ENCODE assay signal across 9 cellular contexts in the genomic region with DNA sequence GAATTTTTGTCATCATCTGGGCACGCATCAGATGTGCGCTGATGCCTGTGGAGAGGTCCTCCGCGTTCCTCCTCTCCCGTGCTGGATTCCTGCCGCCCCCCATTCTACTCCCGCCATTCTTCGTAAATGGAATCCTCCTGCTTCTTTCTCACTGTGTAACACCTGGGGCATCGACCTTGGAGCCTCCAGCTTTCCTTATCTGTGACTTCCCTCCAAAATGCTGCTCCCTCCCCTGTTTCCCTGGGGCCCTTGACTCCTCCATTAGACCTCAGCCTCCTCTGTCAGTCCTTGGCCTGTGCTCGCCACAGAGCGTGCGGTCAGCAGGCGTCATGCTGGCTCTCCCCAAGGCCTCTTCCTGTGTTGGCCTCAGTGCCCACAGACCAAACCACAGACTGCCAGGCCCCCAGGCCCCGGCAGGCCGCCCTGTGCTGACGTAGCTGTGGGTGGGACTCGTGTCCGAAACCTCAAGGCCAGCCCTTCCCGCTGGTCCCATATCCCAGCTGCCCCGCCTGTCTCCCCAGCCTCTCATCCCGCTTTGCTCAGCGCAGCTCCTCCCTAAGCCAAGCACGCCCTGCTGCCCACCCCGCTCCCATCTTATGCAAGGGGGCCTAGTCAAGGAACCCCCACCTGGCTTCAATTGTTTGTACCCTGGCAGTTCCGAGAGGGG. TPM values are rescaled to one million over a fixed set of nuclear protein-coding genes. Genes with fewer than 3 reads are reported as not detected.
A peak's percentile ranks its signal among the peaks of the same experiment; 100 is the strongest.
DNase-seq lines count a peak whose midpoint lies in the region; ATAC-seq and TF ChIP-seq lines count a peak whose summit lies in the region.
"Had no signal": no experiment of that assay in that cellular context is flagged by ENCODE, and none has a peak within 500 bp of the region (broad histone marks: within the 10 kb centered on the region; RNA-seq: fewer than 3 reads in every experiment).

No MANE protein-coding gene starts in this region.

- no peak for ATAC-seq in CD8-positive, alpha-beta T cell
- ATAC-seq in HG02642 (IDR thresholded peaks at IDR 0.05; ENCODE audit: poor library complexity, unreplicated experiment) (peak; percentile 48), GM21528 (IDR thresholded peaks at IDR 0.05; ENCODE audit: low FRiP score, unreplicated experiment) (no peak), GM18870 (IDR thresholded peaks at IDR 0.05; ENCODE audit: unreplicated experiment) (no peak)
- ATAC-seq: HCT116 had no signal

- H3K27ac ChIP-seq in CD8-positive, alpha-beta T cell (ENCODE audit: low read depth, low read length): no peak overlapping the region
- H3K27ac ChIP-seq in right atrium auricular region: peak overlapping the region; percentile 61 to 70

- intact Hi-C loops in CD8-positive, alpha-beta T cell (cut with DNase I, micrococcal nuclease): no loop called here
- intact Hi-C loops in activated CD4-positive, alpha-beta memory T cell treated with anti-CD3 and anti-CD28 coated beads for 36 hours (cut with micrococcal nuclease): no loop called here

- H3K4me1 Mint-ChIP-seq in CD8-positive, alpha-beta T cell (ENCODE audit: low read depth): peaks cover 11% of the 10 kb centered on the region
- H3K4me1 Mint-ChIP-seq in activated CD4-positive, alpha-beta memory T cell treated with anti-CD3 and anti-CD28 coated beads for 36 hours (ENCODE audit: low read depth): peaks cover 13% of the 10 kb centered on the region

- CTCF ChIA-PET in CD8-positive, alpha-beta T cell (lab: Charles Lee): no interaction called here
- CTCF ChIA-PET in activated CD4-positive, alpha-beta memory T cell treated with anti-CD3 and anti-CD28 coated beads for 36 hours (lab: Charles Lee): no interaction called here

- POLR2A ChIA-PET in CD8-positive, alpha-beta T cell (lab: Charles Lee): no interaction called here
- POLR2A ChIA-PET in activated CD4-positive, alpha-beta memory T cell treated with anti-CD3 and anti-CD28 coated beads for 36 hours (lab: Charles Lee): no interaction called here

- peak overlapping the region; percentile 17 for H3K4me3 ChIP-seq in CD8-positive, alpha-beta T cell (ENCODE audit: low read depth, low read length)
- peak overlapping the region in 1 of 2 donors; percentile 38 for H3K4me3 ChIP-seq in right atrium auricular region

- H3K36me3 Mint-ChIP-seq in CD8-positive, alpha-beta T cell: no peaks in the 10 kb centered on the region
- H3K36me3 Mint-ChIP-seq in activated CD4-positive, alpha-beta memory T cell treated with anti-CD3 and anti-CD28 coated beads for 36 hours: no peaks in the 10 kb centered on the region

- DNase-seq in CD8-positive, alpha-beta T cell: no peak
- peak; percentile 36 for DNase-seq in activated CD4-positive, alpha-beta memory T cell treated with anti-CD3 and anti-CD28 coated beads for 36 hours
- DNase-seq in right atrium auricular region (ENCODE audit: low spot score): peak; percentile 74
- DNase-seq in stimulated activated CD8-positive, alpha-beta memory T cell treated with anti-CD3 and anti-CD28 coated beads, Interleukin-4, amount 100 ng/mL, for 48 hours: peak; percentile 42
- no peak for DNase-seq in GOT3 (lab: John Stamatoyannopoulos, UW)

- H3K27me3 Mint-ChIP-seq in CD8-positive, alpha-beta T cell (ENCODE audit: low read depth): peaks cover 9% of the 10 kb centered on the region
- peaks cover 10% of the 10 kb centered on the region for H3K27me3 Mint-ChIP-seq in activated CD4-positive, alpha-beta memory T cell treated with anti-CD3 and anti-CD28 coated beads for 36 hours

- no peak for TF ChIP-seq CTCF in CD8-positive, alpha-beta T cell (IDR thresholded peaks at IDR 0.05)
- TF ChIP-seq CTCF in right atrium auricular region (IDR thresholded peaks at IDR 0.05): no peak

- H3K9me3 Mint-ChIP-seq in CD8-positive, alpha-beta T cell: no peaks in the 10 kb centered on the region
- no peaks in the 10 kb centered on the region for H3K9me3 Mint-ChIP-seq in activated CD4-positive, alpha-beta memory T cell treated with anti-CD3 and anti-CD28 coated beads for 36 hours

- H3K36me3 ChIP-seq in CD8-positive, alpha-beta T cell (ENCODE audit: insufficient read depth, low read length): no peaks in the 10 kb centered on the region
- H3K36me3 ChIP-seq in right atrium auricular region: no peaks in the 10 kb centered on the region

- no peaks in the 10 kb centered on the region for H3K9me3 ChIP-seq in CD8-positive, alpha-beta T cell (ENCODE audit: low read length)
- no peaks in the 10 kb centered on the region for H3K9me3 ChIP-seq in right atrium auricular region

- peaks cover 8% of the 10 kb centered on the region for H3K4me1 ChIP-seq in CD8-positive, alpha-beta T cell (ENCODE audit: insufficient read depth, low read length)
- peaks cover 0 to 17% of the 10 kb centered on the region in 2 donors for H3K4me1 ChIP-seq in right atrium auricular region

- peak overlapping the region; percentile 49 for H3K4me3 Mint-ChIP-seq in CD8-positive, alpha-beta T cell
- H3K4me3 Mint-ChIP-seq in activated CD4-positive, alpha-beta memory T cell treated with anti-CD3 and anti-CD28 coated beads for 36 hours: peak overlapping the region; percentile 27

- peak overlapping the region; percentile 23 for H3K27ac Mint-ChIP-seq in CD8-positive, alpha-beta T cell
- H3K27ac Mint-ChIP-seq in activated CD4-positive, alpha-beta memory T cell treated with anti-CD3 and anti-CD28 coated beads for 36 hours: peak overlapping the region; percentile 56

- no peaks in the 10 kb centered on the region for H3K27me3 ChIP-seq in CD8-positive, alpha-beta T cell (ENCODE audit: insufficient read depth, low read length)
- no peaks in the 10 kb centered on the region for H3K27me3 ChIP-seq in right atrium auricular region

RNA-seq across cellular contexts. Expression of a gene that starts 17.7 kb away (rescaled TPM):
- total RNA-seq in CD8-positive, alpha-beta T cell: not detected
- under 1 TPM in 1 of 2 experiments, not detected in 1; 0.19 TPM for total RNA-seq in activated CD4-positive, alpha-beta memory T cell treated with anti-CD3 and anti-CD28 coated beads for 36 hours
- 1 to 10 TPM; 1.2 to 7.7 TPM for total RNA-seq in right atrium auricular region

Comparison
In these comparisons a context has a peak if more than half of its experiments do, and no peak if none do; other contexts are left out.
1. DNase-seq: peak in activated CD4-positive, alpha-beta memory T cell treated with anti-CD3 and anti-CD28 coated beads for 36 hours (single experiment), right atrium auricular region (single experiment) and stimulated activated CD8-positive, alpha-beta memory T cell treated with anti-CD3 and anti-CD28 coated beads, Interleukin-4, amount 100 ng/mL, for 48 hours (single experiment); none in CD8-positive, alpha-beta T cell (0 of 7) and GOT3 (single experiment).